In the genomic region with DNA sequence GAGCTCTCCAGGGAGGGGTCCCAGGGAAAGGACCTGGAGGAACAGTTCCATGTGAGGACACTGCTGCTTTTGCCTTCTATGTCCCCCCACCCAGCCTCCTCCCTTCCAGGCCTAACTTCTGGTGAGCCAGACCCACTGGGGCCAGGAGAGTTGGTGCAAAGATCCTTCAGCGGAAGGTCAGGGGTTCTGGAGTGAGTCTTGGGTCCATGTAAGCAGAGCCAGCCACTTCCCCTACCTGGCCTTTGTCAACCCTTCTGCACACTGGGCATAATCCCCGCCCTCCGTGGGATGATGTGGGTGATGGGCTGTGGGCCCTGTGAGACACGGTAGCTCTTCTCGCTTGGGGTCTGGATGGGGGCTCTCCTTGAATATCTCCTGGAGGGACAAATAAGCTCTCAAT, we compare ENCODE assay signal across 18 cellular contexts.
"Had no signal": no experiment of that assay in that cellular context is flagged by ENCODE, and none has a peak within 500 bp of the region (broad histone marks: within the 10 kb centered on the region; RNA-seq: fewer than 3 reads in every experiment).

No MANE protein-coding gene starts in this region.

- DNase-seq: activated CD4-positive, alpha-beta memory T cell treated with anti-CD3 and anti-CD28 coated beads, Interleukin-2, amount 10 ng/mL, durations not matched to agents 7 days and 5 days; activated CD4-positive, alpha-beta T cell treated with anti-CD3 and anti-CD28 coated beads for 48 hours; activated CD4-positive, CD25-positive, alpha-beta regulatory T cell; activated CD8-positive, alpha-beta memory T cell treated with anti-CD3 and anti-CD28 coated beads, Interleukin-2, amount 10 ng/mL, durations not matched to agents 7 days and 5 days; activated naive CD4-positive, alpha-beta T cell treated with Interleukin-2 at 50 U/mL for 16 hours; activated naive CD8-positive, alpha-beta T cell treated with anti-CD3 and anti-CD28 coated beads, Interleukin-2, amount 10 ng/mL, durations not matched to agents 7 days and 5 days; effector memory CD8-positive, alpha-beta T cell; stimulated activated CD4-positive, alpha-beta T cell treated with anti-CD3 and anti-CD28 coated beads, Interleukin-12 subunit alpha, Interleukin-12 subunit beta, amount 100 ng/mL, for 4 hours; stimulated activated CD4-positive, alpha-beta T cell treated with anti-CD3 and anti-CD28 coated beads, Interleukin-1b, Interleukin-23, amount 100 ng/mL, for 48 hours; stimulated activated CD8-positive, alpha-beta memory T cell treated with anti-CD3 and anti-CD28 coated beads, Interleukin-4, amount 100 ng/mL, for 48 hours; stimulated activated naive CD8-positive, alpha-beta T cell treated with anti-CD3 and anti-CD28 coated beads, Interleukin-15, Interleukin-2, amounts not matched to agents 100 U/mL and 50 U/mL, for 24 hours; T-helper 1 cell; T-helper 9 cell; uterus had no signal

- H3K4me3 Mint-ChIP-seq: activated CD4-positive, alpha-beta memory T cell treated with anti-CD3 and anti-CD28 coated beads, Interleukin-2, amount 10 ng/mL, durations not matched to agents 7 days and 5 days; activated CD8-positive, alpha-beta memory T cell treated with anti-CD3 and anti-CD28 coated beads, Interleukin-2, amount 10 ng/mL, durations not matched to agents 7 days and 5 days; activated naive CD8-positive, alpha-beta T cell treated with anti-CD3 and anti-CD28 coated beads, Interleukin-2, amount 10 ng/mL, durations not matched to agents 7 days and 5 days; effector memory CD8-positive, alpha-beta T cell had no signal

- H3K9me3 Mint-ChIP-seq: activated CD4-positive, alpha-beta memory T cell treated with anti-CD3 and anti-CD28 coated beads, Interleukin-2, amount 10 ng/mL, durations not matched to agents 7 days and 5 days; activated naive CD8-positive, alpha-beta T cell treated with anti-CD3 and anti-CD28 coated beads, Interleukin-2, amount 10 ng/mL, durations not matched to agents 7 days and 5 days; effector memory CD8-positive, alpha-beta T cell had no signal

- H3K4me3 ChIP-seq: cardiac muscle cell, lung, ovary, tibial nerve, uterus had no signal

- H3K9me3 ChIP-seq: ovary, tibial nerve, uterus had no signal

- H3K4me1 Mint-ChIP-seq: activated CD4-positive, alpha-beta memory T cell treated with anti-CD3 and anti-CD28 coated beads, Interleukin-2, amount 10 ng/mL, durations not matched to agents 7 days and 5 days; activated naive CD8-positive, alpha-beta T cell treated with anti-CD3 and anti-CD28 coated beads, Interleukin-2, amount 10 ng/mL, durations not matched to agents 7 days and 5 days had no signal

- H3K4me1 ChIP-seq: uterus had no signal

- H3K36me3 Mint-ChIP-seq: activated CD8-positive, alpha-beta memory T cell treated with anti-CD3 and anti-CD28 coated beads, Interleukin-2, amount 10 ng/mL, durations not matched to agents 7 days and 5 days; activated naive CD8-positive, alpha-beta T cell treated with anti-CD3 and anti-CD28 coated beads, Interleukin-2, amount 10 ng/mL, durations not matched to agents 7 days and 5 days had no signal

- H3K27ac ChIP-seq: ovary had no signal

- H3K36me3 ChIP-seq: cardiac muscle cell, ovary, tibial nerve, uterus had no signal

- H3K27ac Mint-ChIP-seq: activated CD4-positive, alpha-beta memory T cell treated with anti-CD3 and anti-CD28 coated beads, Interleukin-2, amount 10 ng/mL, durations not matched to agents 7 days and 5 days; activated CD8-positive, alpha-beta memory T cell treated with anti-CD3 and anti-CD28 coated beads, Interleukin-2, amount 10 ng/mL, durations not matched to agents 7 days and 5 days; activated naive CD8-positive, alpha-beta T cell treated with anti-CD3 and anti-CD28 coated beads, Interleukin-2, amount 10 ng/mL, durations not matched to agents 7 days and 5 days; effector memory CD8-positive, alpha-beta T cell had no signal

- H3K27me3 ChIP-seq: cardiac muscle cell, ovary, tibial nerve, uterus had no signal
